13 cellular contexts compared by ENCODE assay signal in the genomic region with DNA sequence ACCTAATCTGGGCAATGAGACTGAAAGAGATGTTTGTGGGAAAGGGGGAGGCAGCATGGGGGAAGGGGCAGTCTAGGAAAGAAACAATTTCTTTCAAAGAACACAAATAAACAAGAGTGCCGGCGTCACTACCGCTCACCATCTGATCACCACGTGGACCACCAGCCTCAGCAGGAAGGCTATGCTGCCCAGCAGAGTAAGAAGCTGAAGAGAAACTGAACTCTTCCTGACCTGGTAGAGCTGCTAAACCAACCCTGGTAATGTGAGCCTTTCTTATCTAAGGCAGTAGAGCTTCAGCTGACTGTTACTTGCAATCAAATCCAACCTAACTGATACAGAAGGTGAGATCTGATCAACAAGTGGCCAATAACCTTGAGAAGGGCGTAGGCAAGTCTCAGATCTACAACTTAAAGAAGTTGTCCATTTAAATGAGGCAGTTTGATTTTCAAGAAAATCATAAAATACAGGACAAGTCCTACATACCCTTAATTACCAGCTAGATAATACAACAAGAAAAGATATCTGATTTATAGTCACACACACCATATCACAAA.
"Had no signal": no experiment of that assay in that cellular context is flagged by ENCODE, and none has a peak within 500 bp of the region (broad histone marks: within the 10 kb centered on the region; RNA-seq: fewer than 3 reads in every experiment).

No MANE protein-coding gene starts in this region.

- H3K9me3 ChIP-seq: body of pancreas, heart right ventricle, pancreas, sigmoid colon, stomach had no signal

- H3K36me3 ChIP-seq: heart right ventricle, neural progenitor cell, pancreas, sigmoid colon, stomach had no signal

- H3K4me1 ChIP-seq: body of pancreas, neural progenitor cell, pancreas, sigmoid colon had no signal

- H2AFZ ChIP-seq: neural progenitor cell had no signal

- H3K4me3 ChIP-seq: body of pancreas, heart right ventricle, neural progenitor cell, pancreas, sigmoid colon, stomach had no signal

- H3K4me2 ChIP-seq: neural progenitor cell had no signal

- H3K27me3 ChIP-seq: body of pancreas, heart right ventricle, neural progenitor cell, pancreas, sigmoid colon, stomach had no signal

- H3K9ac ChIP-seq: neural progenitor cell had no signal

- H3K27ac ChIP-seq: body of pancreas, heart right ventricle, neural progenitor cell, pancreas, sigmoid colon, stomach had no signal

- DNase-seq: activated CD4-positive, alpha-beta memory T cell treated with anti-CD3 and anti-CD28 coated beads for 36 hours; activated T-cell treated with anti-CD3 and anti-CD28 coated beads for 4 hours; amniotic stem cell; body of pancreas; cortex of kidney; erythroblast; heart right ventricle; naive thymus-derived CD4-positive, alpha-beta T cell; pancreas; sigmoid colon; stimulated activated CD4-positive, alpha-beta T cell treated with anti-CD3 and anti-CD28 coated beads, Interleukin-4, amount 100 ng/mL, for 24 hours; stomach had no signal
